11 cellular contexts compared by ENCODE assay signal in genomic region chr11:31236052-31236652, GRCh38.
A peak's percentile ranks its signal among the peaks of the same experiment; 100 is the strongest.
DNase-seq lines count a peak whose midpoint lies in the region; ATAC-seq, FAIRE-seq and TF ChIP-seq lines count a peak whose summit lies in the region.
"Had no signal": no experiment of that assay in that cellular context is flagged by ENCODE, and none has a peak within 500 bp of the region (broad histone marks: within the 10 kb centered on the region; RNA-seq: fewer than 3 reads in every experiment).

No MANE protein-coding gene starts in this region.

- intact Hi-C loops in PC-3 (cut with micrococcal nuclease), result loop anchor here (1.0 to 10.0 kb wide), 6 partner anchors 159 to 1059 kb away; no protein-coding TSS in a partner anchor

- CTCF ChIA-PET in PC-3 (lab: Charles Lee), result no interaction called here
- CTCF ChIA-PET in WTC11 (lab: Charles Lee), result interaction anchor here (4.9 kb wide), 1 partner anchor 129 kb away, joined by 46 read pairs; no protein-coding TSS in a partner anchor

- no peaks in the 10 kb centered on the region for H3K9me3 ChIP-seq in PC-3 (ENCODE audit: low read length)

- TF ChIP-seq RAD21 in Ishikawa (IDR thresholded peaks at IDR 0.05; ENCODE audit: low read depth), result peak; percentile 48; the same call in 1 of the 2 replicates

- H3K27ac ChIP-seq in PC-3 (ENCODE audit: low read length), result no peak overlapping the region
- H3K27ac ChIP-seq: epithelial cell of prostate had no signal

- BruUV-seq in PC-3 (replicated peaks; lab: Mats Ljungman, UMichigan), result no TSS peak

- no peak overlapping the region for H3K27ac Mint-ChIP-seq in WTC11
- H3K27ac Mint-ChIP-seq: activated B cell treated with CpG ODN at 0.5 μM for 24 hours had no signal

- no peaks in the 10 kb centered on the region for H3K36me3 ChIP-seq in PC-3 (ENCODE audit: low read depth, low read length)

- H3K27me3 ChIP-seq in PC-3 (ENCODE audit: low read length), result no peaks in the 10 kb centered on the region

- TF ChIP-seq EP300 in Ishikawa (IDR thresholded peaks at IDR 0.05; ENCODE audit: borderline replicate concordance), result no peak

- H3K4me1 ChIP-seq in PC-3 (ENCODE audit: insufficient read depth, low read length), result no peaks in the 10 kb centered on the region

- H2AFZ ChIP-seq in PC-3 (ENCODE audit: low read length), result no peak overlapping the region

- DNase-seq in DMS53 (lab: John Stamatoyannopoulos, UW) (peak; percentile 50), PC-3 (peak; percentile 42), glomerular visceral epithelial cell (ENCODE audit: extremely low spot score) (peak; percentile 11), WTC11 (ENCODE audit: low spot score) (no peak), urothelium cell line (ENCODE audit: low spot score) (no peak), putamen (ENCODE audit: low spot score) (no peak)
- DNase-seq in stimulated activated CD4-positive, alpha-beta T cell treated with anti-CD3 and anti-CD28 coated beads, Interleukin-4, amount 100 ng/mL, for 1 hour, result no peak
- DNase-seq: activated B cell treated with CpG ODN at 0.5 μM for 24 hours, right cardiac atrium had no signal

- no peaks in the 10 kb centered on the region for H3K36me3 Mint-ChIP-seq in WTC11

- no peaks in the 10 kb centered on the region for H3F3A ChIP-seq in PC-3 (ENCODE audit: low read length, unreplicated experiment)

- H3K4me1 Mint-ChIP-seq in WTC11, result peaks cover 33% of the 10 kb centered on the region
- H3K4me1 Mint-ChIP-seq: activated B cell treated with CpG ODN at 0.5 μM for 24 hours had no signal

- H3K9me3 Mint-ChIP-seq in WTC11, result no peaks in the 10 kb centered on the region
- H3K9me3 Mint-ChIP-seq: activated B cell treated with CpG ODN at 0.5 μM for 24 hours had no signal

- H3K9ac ChIP-seq in PC-3 (ENCODE audit: low read length), result no peak overlapping the region

- no peaks in the 10 kb centered on the region for H3K79me2 ChIP-seq in PC-3 (ENCODE audit: low read length)

- H3K4me3 ChIP-seq in PC-3 (ENCODE audit: low read length), result no peak overlapping the region

- no peak overlapping the region for H3K4me3 Mint-ChIP-seq in WTC11
- H3K4me3 Mint-ChIP-seq: activated B cell treated with CpG ODN at 0.5 μM for 24 hours had no signal

- H3K27me3 Mint-ChIP-seq in WTC11 (ENCODE audit: low read depth), result no peaks in the 10 kb centered on the region
- H3K27me3 Mint-ChIP-seq: activated B cell treated with CpG ODN at 0.5 μM for 24 hours had no signal

- FAIRE-seq in urothelium cell line (lab: Jason Lieb, UNC), result no peak

- POLR2A ChIA-PET in PC-3 (lab: Charles Lee; ENCODE audit: unreplicated experiment), result interaction anchor here (0.6 kb wide), 1 partner anchor 596 kb away, joined by 5 read pairs; no protein-coding TSS in a partner anchor
- POLR2A ChIA-PET in WTC11 (lab: Charles Lee), result no interaction called here

- H3K9me2 ChIP-seq in PC-3 (replicated peaks; ENCODE audit: low read length), result no peaks in the 10 kb centered on the region

- H4K20me1 ChIP-seq in PC-3 (ENCODE audit: low read length), result no peaks in the 10 kb centered on the region

- no peak overlapping the region for H3K4me2 ChIP-seq in PC-3 (ENCODE audit: low read length)

- peak; percentile 50; the same call in 1 of the 2 replicates for ATAC-seq in PC-3
- no peak for ATAC-seq in WTC11
- ATAC-seq: right cardiac atrium had no signal

- TF ChIP-seq CTCF in PC-3 (conservative IDR thresholded peaks at IDR 0.05; ENCODE audit: low read depth, low read length), result peak; percentile 68
- no peak for TF ChIP-seq CTCF in WTC11 (IDR thresholded peaks at IDR 0.05)

TF ChIP-seq in Ishikawa, 13 proteins besides CTCF, POLR2A, EP300 and RAD21 (continues in another document):
- no peak for TF ChIP-seq CEBPB (IDR thresholded peaks at IDR 0.05)
- no peak for TF ChIP-seq ZBTB7A (IDR thresholded peaks at IDR 0.05; ENCODE audit: low read depth)
- TF ChIP-seq, protein P1, sequence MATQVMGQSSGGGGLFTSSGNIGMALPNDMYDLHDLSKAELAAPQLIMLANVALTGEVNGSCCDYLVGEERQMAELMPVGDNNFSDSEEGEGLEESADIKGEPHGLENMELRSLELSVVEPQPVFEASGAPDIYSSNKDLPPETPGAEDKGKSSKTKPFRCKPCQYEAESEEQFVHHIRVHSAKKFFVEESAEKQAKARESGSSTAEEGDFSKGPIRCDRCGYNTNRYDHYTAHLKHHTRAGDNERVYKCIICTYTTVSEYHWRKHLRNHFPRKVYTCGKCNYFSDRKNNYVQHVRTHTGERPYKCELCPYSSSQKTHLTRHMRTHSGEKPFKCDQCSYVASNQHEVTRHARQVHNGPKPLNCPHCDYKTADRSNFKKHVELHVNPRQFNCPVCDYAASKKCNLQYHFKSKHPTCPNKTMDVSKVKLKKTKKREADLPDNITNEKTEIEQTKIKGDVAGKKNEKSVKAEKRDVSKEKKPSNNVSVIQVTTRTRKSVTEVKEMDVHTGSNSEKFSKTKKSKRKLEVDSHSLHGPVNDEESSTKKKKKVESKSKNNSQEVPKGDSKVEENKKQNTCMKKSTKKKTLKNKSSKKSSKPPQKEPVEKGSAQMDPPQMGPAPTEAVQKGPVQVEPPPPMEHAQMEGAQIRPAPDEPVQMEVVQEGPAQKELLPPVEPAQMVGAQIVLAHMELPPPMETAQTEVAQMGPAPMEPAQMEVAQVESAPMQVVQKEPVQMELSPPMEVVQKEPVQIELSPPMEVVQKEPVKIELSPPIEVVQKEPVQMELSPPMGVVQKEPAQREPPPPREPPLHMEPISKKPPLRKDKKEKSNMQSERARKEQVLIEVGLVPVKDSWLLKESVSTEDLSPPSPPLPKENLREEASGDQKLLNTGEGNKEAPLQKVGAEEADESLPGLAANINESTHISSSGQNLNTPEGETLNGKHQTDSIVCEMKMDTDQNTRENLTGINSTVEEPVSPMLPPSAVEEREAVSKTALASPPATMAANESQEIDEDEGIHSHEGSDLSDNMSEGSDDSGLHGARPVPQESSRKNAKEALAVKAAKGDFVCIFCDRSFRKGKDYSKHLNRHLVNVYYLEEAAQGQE (IDR thresholded peaks at IDR 0.05; ENCODE audit: low read depth), result no peak
- no peak for TF ChIP-seq TAF1 (IDR thresholded peaks at IDR 0.05; ENCODE audit: low read depth)
- TF ChIP-seq MAX (IDR thresholded peaks at IDR 0.05), result no peak
- TF ChIP-seq TCF12 (IDR thresholded peaks at IDR 0.05; ENCODE audit: low read depth), result no peak
- TF ChIP-seq FOXM1 (IDR thresholded peaks at IDR 0.05; ENCODE audit: borderline replicate concordance, low read depth), result no peak
- no peak for TF ChIP-seq CREB1 (IDR thresholded peaks at IDR 0.05; ENCODE audit: low read depth)
- no peak for TF ChIP-seq YY1 (IDR thresholded peaks at IDR 0.05; ENCODE audit: low read depth)
- TF ChIP-seq TEAD4 (IDR thresholded peaks at IDR 0.05), result no peak
- TF ChIP-seq NFIC (IDR thresholded peaks at IDR 0.05), result no peak
- TF ChIP-seq EGR1 (IDR thresholded peaks at IDR 0.05), result no peak

TF ChIP-seq in WTC11, 78 proteins besides CTCF, POLR2A, EP300 and RAD21 (continues in another document):
- no peak for TF ChIP-seq TEAD1 (CRISPR knock-in tag; IDR thresholded peaks at IDR 0.05)
- TF ChIP-seq MLX (CRISPR knock-in tag; IDR thresholded peaks at IDR 0.05), result no peak
- TF ChIP-seq, protein P2, sequence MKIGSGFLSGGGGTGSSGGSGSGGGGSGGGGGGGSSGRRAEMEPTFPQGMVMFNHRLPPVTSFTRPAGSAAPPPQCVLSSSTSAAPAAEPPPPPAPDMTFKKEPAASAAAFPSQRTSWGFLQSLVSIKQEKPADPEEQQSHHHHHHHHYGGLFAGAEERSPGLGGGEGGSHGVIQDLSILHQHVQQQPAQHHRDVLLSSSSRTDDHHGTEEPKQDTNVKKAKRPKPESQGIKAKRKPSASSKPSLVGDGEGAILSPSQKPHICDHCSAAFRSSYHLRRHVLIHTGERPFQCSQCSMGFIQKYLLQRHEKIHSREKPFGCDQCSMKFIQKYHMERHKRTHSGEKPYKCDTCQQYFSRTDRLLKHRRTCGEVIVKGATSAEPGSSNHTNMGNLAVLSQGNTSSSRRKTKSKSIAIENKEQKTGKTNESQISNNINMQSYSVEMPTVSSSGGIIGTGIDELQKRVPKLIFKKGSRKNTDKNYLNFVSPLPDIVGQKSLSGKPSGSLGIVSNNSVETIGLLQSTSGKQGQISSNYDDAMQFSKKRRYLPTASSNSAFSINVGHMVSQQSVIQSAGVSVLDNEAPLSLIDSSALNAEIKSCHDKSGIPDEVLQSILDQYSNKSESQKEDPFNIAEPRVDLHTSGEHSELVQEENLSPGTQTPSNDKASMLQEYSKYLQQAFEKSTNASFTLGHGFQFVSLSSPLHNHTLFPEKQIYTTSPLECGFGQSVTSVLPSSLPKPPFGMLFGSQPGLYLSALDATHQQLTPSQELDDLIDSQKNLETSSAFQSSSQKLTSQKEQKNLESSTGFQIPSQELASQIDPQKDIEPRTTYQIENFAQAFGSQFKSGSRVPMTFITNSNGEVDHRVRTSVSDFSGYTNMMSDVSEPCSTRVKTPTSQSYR (CRISPR knock-in tag; IDR thresholded peaks at IDR 0.05), result no peak
- TF ChIP-seq NR3C1 (CRISPR knock-in tag; conservative IDR thresholded peaks at IDR 0.05; ENCODE audit: low read depth), result no peak
- TF ChIP-seq, protein P3, sequence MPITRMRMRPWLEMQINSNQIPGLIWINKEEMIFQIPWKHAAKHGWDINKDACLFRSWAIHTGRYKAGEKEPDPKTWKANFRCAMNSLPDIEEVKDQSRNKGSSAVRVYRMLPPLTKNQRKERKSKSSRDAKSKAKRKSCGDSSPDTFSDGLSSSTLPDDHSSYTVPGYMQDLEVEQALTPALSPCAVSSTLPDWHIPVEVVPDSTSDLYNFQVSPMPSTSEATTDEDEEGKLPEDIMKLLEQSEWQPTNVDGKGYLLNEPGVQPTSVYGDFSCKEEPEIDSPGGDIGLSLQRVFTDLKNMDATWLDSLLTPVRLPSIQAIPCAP (CRISPR knock-in tag; IDR thresholded peaks at IDR 0.05), result no peak

Comparison
In these comparisons a context has a peak if more than half of its experiments do, and no peak if none do; other contexts are left out.
1. DNase-seq: peak in DMS53 (single experiment), PC-3 (single experiment) and glomerular visceral epithelial cell (single experiment); none in WTC11 (single experiment), urothelium cell line (single experiment), putamen (single experiment) and stimulated activated CD4-positive, alpha-beta T cell treated with anti-CD3 and anti-CD28 coated beads, Interleukin-4, amount 100 ng/mL, for 1 hour (single experiment).